In the genomic region with DNA sequence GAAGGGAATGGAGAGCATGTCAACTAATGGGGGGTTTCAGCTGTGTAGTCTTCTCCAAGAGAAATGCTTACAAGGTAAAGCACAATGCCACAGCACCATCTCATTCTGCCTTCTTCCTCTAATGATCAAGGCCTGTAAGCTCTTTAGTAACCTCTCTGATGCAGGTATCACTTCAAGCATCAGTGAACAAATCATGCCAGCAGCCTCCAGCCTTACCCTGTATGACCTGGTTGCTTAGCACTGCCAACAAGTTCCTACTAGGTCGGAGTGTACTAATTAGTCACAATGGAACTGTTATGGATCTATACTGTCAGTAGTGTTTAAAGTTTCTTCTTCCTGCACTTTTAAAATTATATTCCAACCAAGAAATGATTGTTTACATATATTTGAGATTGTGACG, we compare ENCODE assay signal across 1 cellular context.
TF ChIP-seq lines count a peak whose summit lies in the region.

No MANE protein-coding gene starts in this region.

TF ChIP-seq in GM23338, 12 proteins besides CTCF, POLR2A, EP300 and RAD21 (continued from another document):
- TF ChIP-seq, protein P1, sequence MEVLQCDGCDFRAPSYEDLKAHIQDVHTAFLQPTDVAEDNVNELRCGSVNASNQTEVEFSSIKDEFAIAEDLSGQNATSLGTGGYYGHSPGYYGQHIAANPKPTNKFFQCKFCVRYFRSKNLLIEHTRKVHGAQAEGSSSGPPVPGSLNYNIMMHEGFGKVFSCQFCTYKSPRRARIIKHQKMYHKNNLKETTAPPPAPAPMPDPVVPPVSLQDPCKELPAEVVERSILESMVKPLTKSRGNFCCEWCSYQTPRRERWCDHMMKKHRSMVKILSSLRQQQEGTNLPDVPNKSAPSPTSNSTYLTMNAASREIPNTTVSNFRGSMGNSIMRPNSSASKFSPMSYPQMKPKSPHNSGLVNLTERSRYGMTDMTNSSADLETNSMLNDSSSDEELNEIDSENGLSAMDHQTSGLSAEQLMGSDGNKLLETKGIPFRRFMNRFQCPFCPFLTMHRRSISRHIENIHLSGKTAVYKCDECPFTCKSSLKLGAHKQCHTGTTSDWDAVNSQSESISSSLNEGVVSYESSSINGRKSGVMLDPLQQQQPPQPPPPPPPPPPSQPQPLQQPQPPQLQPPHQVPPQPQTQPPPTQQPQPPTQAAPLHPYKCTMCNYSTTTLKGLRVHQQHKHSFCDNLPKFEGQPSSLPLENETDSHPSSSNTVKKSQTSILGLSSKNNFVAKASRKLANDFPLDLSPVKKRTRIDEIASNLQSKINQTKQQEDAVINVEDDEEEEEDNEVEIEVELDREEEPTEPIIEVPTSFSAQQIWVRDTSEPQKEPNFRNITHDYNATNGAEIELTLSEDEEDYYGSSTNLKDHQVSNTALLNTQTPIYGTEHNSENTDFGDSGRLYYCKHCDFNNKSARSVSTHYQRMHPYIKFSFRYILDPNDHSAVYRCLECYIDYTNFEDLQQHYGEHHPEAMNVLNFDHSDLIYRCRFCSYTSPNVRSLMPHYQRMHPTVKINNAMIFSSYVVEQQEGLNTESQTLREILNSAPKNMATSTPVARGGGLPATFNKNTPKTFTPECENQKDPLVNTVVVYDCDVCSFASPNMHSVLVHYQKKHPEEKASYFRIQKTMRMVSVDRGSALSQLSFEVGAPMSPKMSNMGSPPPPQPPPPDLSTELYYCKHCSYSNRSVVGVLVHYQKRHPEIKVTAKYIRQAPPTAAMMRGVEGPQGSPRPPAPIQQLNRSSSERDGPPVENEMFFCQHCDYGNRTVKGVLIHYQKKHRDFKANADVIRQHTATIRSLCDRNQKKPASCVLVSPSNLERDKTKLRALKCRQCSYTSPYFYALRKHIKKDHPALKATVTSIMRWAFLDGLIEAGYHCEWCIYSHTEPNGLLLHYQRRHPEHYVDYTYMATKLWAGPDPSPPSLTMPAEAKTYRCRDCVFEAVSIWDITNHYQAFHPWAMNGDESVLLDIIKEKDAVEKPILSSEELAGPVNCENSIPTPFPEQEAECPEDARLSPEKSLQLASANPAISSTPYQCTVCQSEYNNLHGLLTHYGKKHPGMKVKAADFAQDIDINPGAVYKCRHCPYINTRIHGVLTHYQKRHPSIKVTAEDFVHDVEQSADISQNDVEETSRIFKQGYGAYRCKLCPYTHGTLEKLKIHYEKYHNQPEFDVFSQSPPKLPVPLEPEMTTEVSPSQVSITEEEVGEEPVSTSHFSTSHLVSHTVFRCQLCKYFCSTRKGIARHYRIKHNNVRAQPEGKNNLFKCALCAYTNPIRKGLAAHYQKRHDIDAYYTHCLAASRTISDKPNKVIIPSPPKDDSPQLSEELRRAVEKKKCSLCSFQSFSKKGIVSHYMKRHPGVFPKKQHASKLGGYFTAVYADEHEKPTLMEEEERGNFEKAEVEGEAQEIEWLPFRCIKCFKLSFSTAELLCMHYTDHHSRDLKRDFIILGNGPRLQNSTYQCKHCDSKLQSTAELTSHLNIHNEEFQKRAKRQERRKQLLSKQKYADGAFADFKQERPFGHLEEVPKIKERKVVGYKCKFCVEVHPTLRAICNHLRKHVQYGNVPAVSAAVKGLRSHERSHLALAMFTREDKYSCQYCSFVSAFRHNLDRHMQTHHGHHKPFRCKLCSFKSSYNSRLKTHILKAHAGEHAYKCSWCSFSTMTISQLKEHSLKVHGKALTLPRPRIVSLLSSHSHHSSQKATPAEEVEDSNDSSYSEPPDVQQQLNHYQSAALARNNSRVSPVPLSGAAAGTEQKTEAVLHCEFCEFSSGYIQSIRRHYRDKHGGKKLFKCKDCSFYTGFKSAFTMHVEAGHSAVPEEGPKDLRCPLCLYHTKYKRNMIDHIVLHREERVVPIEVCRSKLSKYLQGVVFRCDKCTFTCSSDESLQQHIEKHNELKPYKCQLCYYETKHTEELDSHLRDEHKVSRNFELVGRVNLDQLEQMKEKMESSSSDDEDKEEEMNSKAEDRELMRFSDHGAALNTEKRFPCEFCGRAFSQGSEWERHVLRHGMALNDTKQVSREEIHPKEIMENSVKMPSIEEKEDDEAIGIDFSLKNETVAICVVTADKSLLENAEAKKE (CRISPR knock-in tag; IDR thresholded peaks at IDR 0.05) = no peak
TF ChIP-seq in GM23338: peak in this region for 0.
